In the genomic region with DNA sequence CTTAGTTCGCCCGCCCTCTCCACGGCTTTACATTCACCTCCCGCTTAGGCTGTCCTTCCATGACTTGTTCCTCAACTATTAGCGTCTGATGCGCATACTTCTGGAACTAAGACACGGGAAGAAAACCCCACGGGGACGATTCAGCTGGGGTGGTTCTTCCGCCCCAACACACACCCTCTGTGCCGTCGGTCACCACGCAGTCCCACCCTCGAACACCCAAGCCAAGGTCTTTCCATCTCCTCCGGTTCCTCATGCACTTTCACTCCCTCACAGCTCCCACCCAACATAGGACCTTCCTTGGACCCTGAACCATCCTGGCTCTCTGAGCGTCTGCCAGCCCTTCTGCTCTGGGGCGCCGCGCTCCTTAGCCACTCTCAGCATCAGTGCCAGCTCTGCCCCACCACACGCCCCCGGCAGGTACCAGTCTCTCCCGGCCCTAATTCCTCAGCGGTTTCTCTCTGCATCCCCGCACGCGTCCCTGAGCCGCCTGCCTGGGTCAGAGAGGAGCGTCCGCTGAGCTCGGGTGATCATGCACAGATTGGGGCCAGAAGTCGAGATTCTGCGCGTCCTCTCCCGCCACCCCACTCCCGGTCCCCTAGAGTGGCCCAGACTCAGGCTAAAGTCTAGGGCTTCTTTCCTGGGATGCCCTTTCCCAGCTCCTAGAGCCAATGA, we compare ENCODE assay signal across 31 cellular contexts. TPM values are rescaled to one million over a fixed set of nuclear protein-coding genes. Genes with fewer than 3 reads are reported as not detected.
DNase-seq lines count a peak whose midpoint lies in the region; ATAC-seq, FAIRE-seq and TF ChIP-seq lines count a peak whose summit lies in the region.
"Had no signal": no experiment of that assay in that cellular context is flagged by ENCODE, and none has a peak within 500 bp of the region (broad histone marks: within the 10 kb centered on the region; RNA-seq: fewer than 3 reads in every experiment).

No MANE protein-coding gene starts in this region.

- H3K4me2 ChIP-seq in A549 (peak overlapping the region; percentile 71), hepatocyte (peak overlapping the region; percentile 80), neural cell (ENCODE audit: low read length) (no peak overlapping the region)
- H3K4me2 ChIP-seq: PC-9 had no signal

- TF ChIP-seq RAD21 in A549 (conservative IDR thresholded peaks at IDR 0.05 in 1 of 2, IDR thresholded peaks at IDR 0.05 in 1 of 2) (no peak), neural cell (conservative IDR thresholded peaks at IDR 0.05) (no peak)

- H3K9me3 ChIP-seq in A549: peaks cover 3% of the 10 kb centered on the region; the same call in 1 of the 3 replicates
- no peaks in the 10 kb centered on the region for H3K9me3 ChIP-seq in HUES6 (ENCODE audit: control insufficient read depth, insufficient read depth, low read depth, low read length)
- no peaks in the 10 kb centered on the region for H3K9me3 ChIP-seq in hepatocyte (ENCODE audit: low read depth)
- peaks cover 3% of the 10 kb centered on the region for H3K9me3 ChIP-seq in neural cell (ENCODE audit: low read length)
- H3K9me3 ChIP-seq in right atrium auricular region: no peaks in the 10 kb centered on the region
- H3K9me3 ChIP-seq: transverse colon had no signal

- TF ChIP-seq POLR2A in A549 (IDR thresholded peaks at IDR 0.05; ENCODE audit: low read length): no peak

- H3K27me3 ChIP-seq in HUES6 (ENCODE audit: control insufficient read depth, insufficient read depth, low read length) (peaks cover 73% of the 10 kb centered on the region), hepatocyte (peaks cover 55% of the 10 kb centered on the region), neural cell (ENCODE audit: insufficient read depth, low read depth, low read length) (peaks cover 45% of the 10 kb centered on the region), right atrium auricular region (no peaks in the 10 kb centered on the region)

- CTCF ChIA-PET in A549 (lab: Yijun Ruan, JAX): interaction anchor here (3.1 kb wide), 1 partner anchor 58 kb away, joined by 11 read pairs; no protein-coding TSS in a partner anchor

- H3F3A ChIP-seq in neural cell (ENCODE audit: insufficient read depth, low read length, poor library complexity, severe bottlenecking): no peaks in the 10 kb centered on the region

- DNase-seq in A549 (ENCODE audit: low read depth in 1 of 2, low spot score in 1 of 2) (no peak), hepatocyte (ENCODE audit: low spot score) (no peak), mucosa of gallbladder (ENCODE audit: low spot score) (no peak), right atrium auricular region (ENCODE audit: low spot score) (no peak), NCI-H1694 treated with DMSO at 0.1 percent for 48 hours (lab: John Stamatoyannopoulos, UW) (no peak)
- DNase-seq: activated CD4-positive, alpha-beta T cell treated with anti-CD3 and anti-CD28 coated beads for 48 hours; activated gamma-delta T cell; activated naive CD8-positive, alpha-beta T cell treated with anti-CD3 and anti-CD28 coated beads, Interleukin-2, amount 10 ng/mL, durations not matched to agents 7 days and 5 days; activated T-cell treated with anti-CD3 and anti-CD28 coated beads, Interleukin-2, amount 50 U/mL, for 24 hours; cerebellar nuclear complex; DND-41; dorsolateral prefrontal cortex; HFFc6; left cardiac atrium; mesenchymal stem cell; NCI-H1105; NCI-H2029; NCI-H524 treated with DMSO at 0.1 percent for 48 hours; NK-92 treated with Interleukin-12 subunit alpha and Interleukin-12 subunit beta, amount 100 ng/mL, for 24 hours; nucleus accumbens; PC-9; Right ventricle myocardium superior; small intestine; transverse colon had no signal

- TF ChIP-seq EP300 in A549 (IDR thresholded peaks at IDR 0.05) (no peak), neural cell (conservative IDR thresholded peaks at IDR 0.05; ENCODE audit: poor library complexity, severe bottlenecking) (no peak)

- H3K27ac ChIP-seq in A549 (no peak overlapping the region), HUES6 (ENCODE audit: low read depth, low read length) (no peak overlapping the region), hepatocyte (no peak overlapping the region), neural cell (ENCODE audit: low read length) (no peak overlapping the region), right atrium auricular region (no peak overlapping the region)
- H3K27ac ChIP-seq: dorsolateral prefrontal cortex, PC-9, transverse colon had no signal

- no peaks in the 10 kb centered on the region for H3K79me2 ChIP-seq in hepatocyte
- no peaks in the 10 kb centered on the region for H3K79me2 ChIP-seq in neural cell (replicated peaks; ENCODE audit: insufficient read depth, low read length)

- H4K20me1 ChIP-seq in hepatocyte (ENCODE audit: insufficient read depth, poor library complexity, severe bottlenecking) (no peaks in the 10 kb centered on the region), neural cell (ENCODE audit: insufficient read depth) (no peaks in the 10 kb centered on the region)

- WGBS in A549 (ENCODE audit: missing lambda C conversion rate): 74% methylated on average over 35 of the region's 35 CpGs
- WGBS in hepatocyte (ENCODE audit: low lambda C conversion rate, missing lambda C conversion rate): 85% methylated on average over 35 of the region's 35 CpGs

- peaks cover 6% of the 10 kb centered on the region for H3K4me1 ChIP-seq in A549
- no peaks in the 10 kb centered on the region for H3K4me1 ChIP-seq in HUES6 (ENCODE audit: control insufficient read depth, insufficient read depth, low read length)
- H3K4me1 ChIP-seq in hepatocyte (ENCODE audit: insufficient read depth): no peaks in the 10 kb centered on the region
- H3K4me1 ChIP-seq in right atrium auricular region: peaks cover 0 to 5% of the 10 kb centered on the region in 2 donors
- H3K4me1 ChIP-seq: transverse colon had no signal

- H3K9ac ChIP-seq in HUES6 (ENCODE audit: low read length) (no peak overlapping the region), neural cell (ENCODE audit: low read length) (no peak overlapping the region)

- TF ChIP-seq CTCF in A549 (IDR thresholded peaks at IDR 0.05) (no peak), hepatocyte (IDR thresholded peaks at IDR 0.05; ENCODE audit: poor library complexity) (no peak), neural cell (IDR thresholded peaks at IDR 0.05; ENCODE audit: poor library complexity, severe bottlenecking) (no peak), right atrium auricular region (IDR thresholded peaks at IDR 0.05) (no peak)

- H3K9me2 ChIP-seq in hepatocyte (replicated peaks; ENCODE audit: insufficient read depth) (no peaks in the 10 kb centered on the region), neural cell (ENCODE audit: insufficient read depth, low read length) (no peaks in the 10 kb centered on the region)

- no peak overlapping the region for H2AFZ ChIP-seq in hepatocyte
- H2AFZ ChIP-seq in neural cell (ENCODE audit: low read depth, low read length): no peak overlapping the region
- H2AFZ ChIP-seq: PC-9 had no signal

- no peak overlapping the region; the same call in 2 of the 3 replicates for H3K4me3 ChIP-seq in A549
- peak overlapping the region; percentile 63 for H3K4me3 ChIP-seq in HUES6 (ENCODE audit: low read depth, low read length)
- no peak overlapping the region for H3K4me3 ChIP-seq in hepatocyte
- peak overlapping the region; percentile 65 for H3K4me3 ChIP-seq in neural cell (ENCODE audit: low read length)
- no peak overlapping the region for H3K4me3 ChIP-seq in right atrium auricular region
- H3K4me3 ChIP-seq: PC-9, transverse colon had no signal

- H3K36me3 ChIP-seq in HUES6 (ENCODE audit: control insufficient read depth, insufficient read depth, low read length): no peaks in the 10 kb centered on the region
- no peaks in the 10 kb centered on the region for H3K36me3 ChIP-seq in hepatocyte (replicated peaks; ENCODE audit: insufficient read depth, low read depth)
- H3K36me3 ChIP-seq in neural cell (ENCODE audit: insufficient read depth, low read length): no peaks in the 10 kb centered on the region
- H3K36me3 ChIP-seq in right atrium auricular region: no peaks in the 10 kb centered on the region
- H3K36me3 ChIP-seq: transverse colon had no signal

- ATAC-seq in A549: peak in 1 of 2 experiments; percentile 37; a peak in 3 of 6 replicates
- ATAC-seq in GM21390 (IDR thresholded peaks at IDR 0.05; ENCODE audit: unreplicated experiment): no peak
- ATAC-seq: left cardiac atrium had no signal

- POLR2A ChIA-PET in A549 (lab: Yijun Ruan, JAX): no interaction called here

- no peak for FAIRE-seq in A549 (lab: Jason Lieb, UNC)
- FAIRE-seq: endothelial cell of umbilical vein, GM19239, small intestine had no signal

RNA-seq across cellular contexts. Expression of a gene that starts 0.5 kb away (rescaled TPM):
- polyA plus RNA-seq in A549 (2011; rRNA removed): 0.08 TPM in 2 replicates
- polyA plus RNA-seq in A549 (2012; cell fraction: cytosol; rRNA removed): 0.01 TPM in 1 of 2 replicates, not detected in the other
- polyA plus RNA-seq in A549 (2012; cell fraction: nucleus; rRNA removed): 0.02 TPM in 1 of 2 replicates, not detected in the other
- 0.01 to 0.03 TPM in 2 of 3 replicates, not detected in the other for polyA plus RNA-seq in A549 (2017; fragmentation: RNase III; extraction: RNeasy Plus Mini Kit Qiagen cat#74134 plus additional on column Dnase treatment)
- 0.05 and 0.08 TPM in 2 replicates for polyA minus RNA-seq in A549 (2011; rRNA and poly(A)+ RNA removed)
- total RNA-seq in hepatocyte: 0.40 and 0.52 TPM in 2 replicates
- not detected in 2 replicates for polyA plus RNA-seq in hepatocyte
- 0.11 and 0.26 TPM in 2 replicates for polyA plus RNA-seq in neural cell
- polyA minus RNA-seq in neural cell: 0.12 TPM in 1 of 2 replicates, not detected in the other
- 0.09 TPM for total RNA-seq in mucosa of gallbladder
- not detected for total RNA-seq in right atrium auricular region
- total RNA-seq: activated naive CD8-positive, alpha-beta T cell treated with anti-CD3 and anti-CD28 coated beads, Interleukin-2, amount 10 ng/mL, durations not matched to agents 7 days and 5 days; endothelial cell of umbilical vein; HFFc6; left cardiac atrium; PC-9; Right ventricle myocardium superior; transverse colon had no signal
- polyA plus RNA-seq: BJ, endothelial cell of umbilical vein, IgD-negative memory B cell, small intestine had no signal

Comparison
In these comparisons a context has a peak if more than half of its experiments do, and no peak if none do; other contexts are left out.
1. H3K4me3 ChIP-seq: peak in HUES6 (single experiment) and neural cell (single experiment); none in A549 (single experiment), hepatocyte (single experiment) and right atrium auricular region (0 of 2).